In genomic region chr3:9402410-9403228, GRCh38 we compare ENCODE assay signal across 8 cellular contexts. TPM values are rescaled to one million over a fixed set of nuclear protein-coding genes. Genes with fewer than 3 reads are reported as not detected.
DNase-seq lines count a peak whose midpoint lies in the region; TF ChIP-seq lines count a peak whose summit lies in the region.

No MANE protein-coding gene starts in this region.

- H3K9me3 ChIP-seq in BLaER1 (peaks cover 5% of the 10 kb centered on the region; the same call in 1 of the 2 replicates), iPS DF 6.9 (ENCODE audit: control insufficient read depth, insufficient read depth, low read length) (no peaks in the 10 kb centered on the region), stomach (no peaks in the 10 kb centered on the region)

- H3K36me3 ChIP-seq in BLaER1, result peaks cover 15% of the 10 kb centered on the region; the same call in 1 of the 2 replicates
- H3K36me3 ChIP-seq in iPS DF 6.9 (ENCODE audit: control insufficient read depth, insufficient read depth, low read length), result no peaks in the 10 kb centered on the region
- H3K36me3 ChIP-seq in stomach, result no peaks in the 10 kb centered on the region

- H3K4me1 Mint-ChIP-seq in IgD-negative memory B cell, result peaks cover 61 to 68% (median 64%) of the 10 kb centered on the region in 3 donors
- peaks cover 57% of the 10 kb centered on the region for H3K4me1 Mint-ChIP-seq in activated T-helper 2 cell treated with anti-CD3 and anti-CD28 coated beads, Interferon-gamma antibody, Interleukin-2, Interleukin-4, amounts not matched to agents 10 μg/mL and 5 μg/mL and 100 μg/mL, durations not matched to agents 14 hours and 24 hours and 36 hours (ENCODE audit: low read depth)

- peak overlapping the region in 3 of 4 donors; percentile 41 to 83 (median 60) for H3K4me3 Mint-ChIP-seq in IgD-negative memory B cell
- H3K4me3 Mint-ChIP-seq in activated T-helper 2 cell treated with anti-CD3 and anti-CD28 coated beads, Interferon-gamma antibody, Interleukin-2, Interleukin-4, amounts not matched to agents 10 μg/mL and 5 μg/mL and 100 μg/mL, durations not matched to agents 14 hours and 24 hours and 36 hours (ENCODE audit: low read depth), result no peak overlapping the region

- H3K4me3 ChIP-seq in BLaER1, result no peak overlapping the region
- H3K4me3 ChIP-seq in iPS DF 6.9 (ENCODE audit: low read length), result no peak overlapping the region
- peak overlapping the region in 1 of 4 donors; percentile 7 for H3K4me3 ChIP-seq in stomach

- TF ChIP-seq CTCF in stomach (IDR thresholded peaks at IDR 0.05) (no peak), GM20000 (IDR thresholded peaks at IDR 0.05; ENCODE audit: extremely low read depth, missing control alignments) (no peak)

- no peak for TF ChIP-seq POLR2A in stomach (IDR thresholded peaks at IDR 0.05)

- no peaks in the 10 kb centered on the region for H3K9me3 Mint-ChIP-seq in IgD-negative memory B cell
- no peaks in the 10 kb centered on the region for H3K9me3 Mint-ChIP-seq in activated T-helper 2 cell treated with anti-CD3 and anti-CD28 coated beads, Interferon-gamma antibody, Interleukin-2, Interleukin-4, amounts not matched to agents 10 μg/mL and 5 μg/mL and 100 μg/mL, durations not matched to agents 14 hours and 24 hours and 36 hours

- no peak overlapping the region for H3K9ac ChIP-seq in BLaER1

- H3K4me2 ChIP-seq in BLaER1, result peak overlapping the region; percentile 93

- intact Hi-C loops in activated T-helper 2 cell treated with anti-CD3 and anti-CD28 coated beads, Interferon-gamma antibody, Interleukin-2, Interleukin-4, amounts not matched to agents 10 μg/mL and 5 μg/mL and 100 μg/mL, durations not matched to agents 14 hours and 24 hours and 36 hours (cut with micrococcal nuclease), result no loop called here
- intact Hi-C loops in stomach (cut with DNase I; ENCODE audit: low total_unique reads), result no loop called here

- H4K20me1 ChIP-seq in BLaER1, result peaks cover 96% of the 10 kb centered on the region

- TF ChIP-seq EP300 in stomach (IDR thresholded peaks at IDR 0.05), result no peak

- H3K27me3 ChIP-seq in BLaER1, result no peaks in the 10 kb centered on the region
- H3K27me3 ChIP-seq in iPS DF 6.9 (ENCODE audit: control insufficient read depth, insufficient read depth, low read length), result no peaks in the 10 kb centered on the region
- H3K27me3 ChIP-seq in stomach, result no peaks in the 10 kb centered on the region

- H3K27me3 Mint-ChIP-seq in IgD-negative memory B cell, result no peaks in the 10 kb centered on the region
- H3K27me3 Mint-ChIP-seq in activated T-helper 2 cell treated with anti-CD3 and anti-CD28 coated beads, Interferon-gamma antibody, Interleukin-2, Interleukin-4, amounts not matched to agents 10 μg/mL and 5 μg/mL and 100 μg/mL, durations not matched to agents 14 hours and 24 hours and 36 hours (ENCODE audit: low read depth), result no peaks in the 10 kb centered on the region

- H3K27ac ChIP-seq in BLaER1 (no peak overlapping the region), iPS DF 6.9 (ENCODE audit: low read length) (no peak overlapping the region), stomach (peak overlapping the region in 4 of 5 donors; percentile 32 to 99 (median 42))

- H3K27ac Mint-ChIP-seq in IgD-negative memory B cell, result peak overlapping the region in 2 of 3 donors; percentile 55 to 74
- H3K27ac Mint-ChIP-seq in activated T-helper 2 cell treated with anti-CD3 and anti-CD28 coated beads, Interferon-gamma antibody, Interleukin-2, Interleukin-4, amounts not matched to agents 10 μg/mL and 5 μg/mL and 100 μg/mL, durations not matched to agents 14 hours and 24 hours and 36 hours, result peak overlapping the region; percentile 37

- WGBS in iPS DF 6.9 (ENCODE audit: insufficient coverage, insufficient read length), result no CpG with 5 or more reads among the region's 3 CpGs
- WGBS in stomach, 5 donors, result 12 to 26% (median 17%) methylated on average over 3 of the region's 3 CpGs

- DNase-seq in activated T-helper 2 cell treated with anti-CD3 and anti-CD28 coated beads, Interferon-gamma antibody, Interleukin-2, Interleukin-4, amounts not matched to agents 10 μg/mL and 5 μg/mL and 100 μg/mL, durations not matched to agents 14 hours and 24 hours and 36 hours (ENCODE audit: low spot score), result no peak
- DNase-seq in iPS DF 6.9 (ENCODE audit: low read depth, low spot score) (peak; percentile 47), stomach (peak; percentile 64), NK-92 (lab: John Stamatoyannopoulos, UW; ENCODE audit: unreplicated experiment) (no peak), GM20000 (ENCODE audit: low spot score) (no peak), LoVo (ENCODE audit: low spot score) (no peak)

- H3K36me3 Mint-ChIP-seq in IgD-negative memory B cell, result peaks cover 4% of the 10 kb centered on the region
- H3K36me3 Mint-ChIP-seq in activated T-helper 2 cell treated with anti-CD3 and anti-CD28 coated beads, Interferon-gamma antibody, Interleukin-2, Interleukin-4, amounts not matched to agents 10 μg/mL and 5 μg/mL and 100 μg/mL, durations not matched to agents 14 hours and 24 hours and 36 hours (ENCODE audit: low read depth), result peaks cover 41% of the 10 kb centered on the region

- H3K4me1 ChIP-seq in BLaER1 (peaks cover 70% of the 10 kb centered on the region), iPS DF 6.9 (ENCODE audit: control insufficient read depth, insufficient read depth, low read length) (no peaks in the 10 kb centered on the region; the same call in 1 of the 2 replicates), stomach (peaks cover 70 to 90% (median 82%) of the 10 kb centered on the region in 4 donors)

RNA-seq across cellular contexts. Expression of gene SETD5, which starts 5.2 kb away (rescaled TPM):
- 57.3 TPM for polyA plus RNA-seq in IgD-negative memory B cell
- total RNA-seq in activated T-helper 2 cell treated with anti-CD3 and anti-CD28 coated beads, Interferon-gamma antibody, Interleukin-2, Interleukin-4, amounts not matched to agents 10 μg/mL and 5 μg/mL and 100 μg/mL, durations not matched to agents 14 hours and 24 hours and 36 hours, result 146 and 148 TPM in 2 replicates
- 100 to 1,000 TPM in 4 of 5 donors, 10 to 100 TPM in 1; 79.4 to 431 (median 150) TPM for total RNA-seq in stomach
- polyA plus RNA-seq in stomach, result 10 to 100 TPM; 11.2 to 16.3 (median 11.3) TPM

RNA-seq across cellular contexts. Expression of gene THUMPD3, which starts 39.8 kb away (rescaled TPM):
- 17.9 TPM for polyA plus RNA-seq in IgD-negative memory B cell
- 56.5 and 57.7 TPM in 2 replicates for total RNA-seq in activated T-helper 2 cell treated with anti-CD3 and anti-CD28 coated beads, Interferon-gamma antibody, Interleukin-2, Interleukin-4, amounts not matched to agents 10 μg/mL and 5 μg/mL and 100 μg/mL, durations not matched to agents 14 hours and 24 hours and 36 hours
- 100 to 1,000 TPM in 1 of 5 donors, 10 to 100 TPM in 3, 1 to 10 TPM in 1; 4.7 to 255 (median 40.3) TPM for total RNA-seq in stomach
- polyA plus RNA-seq in stomach, result 10 to 100 TPM; 20.0 to 24.6 (median 23.5) TPM

Comparison
In these comparisons a context has a peak if more than half of its experiments do, and no peak if none do; other contexts are left out.
1. H3K27ac ChIP-seq: peak in stomach (4 of 5); none in BLaER1 (single experiment) and iPS DF 6.9 (single experiment).
2. DNase-seq: peak in iPS DF 6.9 (single experiment) and stomach (single experiment); none in activated T-helper 2 cell treated with anti-CD3 and anti-CD28 coated beads, Interferon-gamma antibody, Interleukin-2, Interleukin-4, amounts not matched to agents 10 μg/mL and 5 μg/mL and 100 μg/mL, durations not matched to agents 14 hours and 24 hours and 36 hours (single experiment), NK-92 (single experiment), GM20000 (single experiment) and LoVo (single experiment).